In the genomic region with DNA sequence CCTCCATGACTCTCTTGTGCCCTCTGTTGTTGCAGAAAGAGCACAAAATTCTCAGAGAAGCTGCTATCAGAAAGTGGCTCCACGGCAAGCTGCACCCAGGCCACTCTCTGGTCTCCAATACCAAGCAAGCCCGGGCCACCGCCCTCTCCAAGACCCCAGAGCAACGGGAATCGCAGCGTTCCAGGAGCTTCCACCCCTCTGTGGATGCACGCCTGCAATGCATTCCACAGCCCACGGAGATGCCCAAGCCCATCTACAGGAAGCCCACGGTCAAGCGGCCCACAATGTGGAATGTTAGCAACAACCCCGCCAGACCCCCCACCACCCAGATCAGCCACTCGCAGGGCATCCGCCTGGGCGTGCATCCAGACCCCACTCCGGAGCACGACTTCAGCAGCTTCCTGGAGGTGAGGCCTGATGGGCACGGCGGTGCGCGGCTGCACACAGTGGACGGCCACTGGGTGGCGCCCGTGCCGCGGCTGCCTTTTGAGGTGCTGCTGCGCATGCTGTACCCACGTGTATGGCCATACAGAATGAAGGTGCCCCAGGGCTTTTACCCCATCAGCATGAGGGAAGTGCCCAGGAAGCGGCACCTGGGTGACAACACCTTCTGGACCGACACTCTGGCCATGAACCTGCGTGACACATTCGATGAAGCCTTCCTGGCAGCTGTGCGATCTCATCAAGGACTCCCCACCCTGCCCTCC, we compare ENCODE assay signal across 9 cellular contexts. TPM values are rescaled to one million over a fixed set of nuclear protein-coding genes. Genes with fewer than 3 reads are reported as not detected.
DNase-seq lines count a peak whose midpoint lies in the region; ATAC-seq and TF ChIP-seq lines count a peak whose summit lies in the region.
"Had no signal": no experiment of that assay in that cellular context is flagged by ENCODE, and none has a peak within 500 bp of the region (broad histone marks: within the 10 kb centered on the region; RNA-seq: fewer than 3 reads in every experiment).

No MANE protein-coding gene starts in this region.

- H3K4me1 Mint-ChIP-seq in CD4-positive, alpha-beta memory T cell, result peaks cover 9 to 30% (median 15%) of the 10 kb centered on the region in 4 donors

- no peak overlapping the region for H3K27ac ChIP-seq in CD4-positive, alpha-beta memory T cell (ENCODE audit: low read depth, low read length)
- H3K27ac ChIP-seq in coronary artery, result no peak overlapping the region

- H3K36me3 ChIP-seq in CD4-positive, alpha-beta memory T cell (ENCODE audit: insufficient read depth, low read length), result peaks cover 38% of the 10 kb centered on the region
- H3K36me3 ChIP-seq in mucosa of descending colon (ENCODE audit: low read depth), result peaks cover 6% of the 10 kb centered on the region

- POLR2A ChIA-PET in CD4-positive, alpha-beta memory T cell (lab: Charles Lee; ENCODE audit: partially characterized antibody), result interaction anchor here (0.5 to 1.6 kb wide), 8 partner anchors 10 to 83 kb away, joined by 3 to 6 read pairs (median 4); a partner anchor contains a TSS

- H3K9me3 ChIP-seq in CD4-positive, alpha-beta memory T cell (ENCODE audit: control insufficient read depth in 1 of 2, low read length in 2 of 2), result no peaks in the 10 kb centered on the region
- no peaks in the 10 kb centered on the region for H3K9me3 ChIP-seq in mucosa of descending colon

- CTCF ChIA-PET in CD4-positive, alpha-beta memory T cell (lab: Charles Lee; ENCODE audit: partially characterized antibody), result interaction anchor here (0.6 to 6.7 kb wide), 11 partner anchors 9 to 1091 kb away, joined by 3 to 75 read pairs (median 4); a partner anchor contains a TSS

- H3K4me1 ChIP-seq in CD4-positive, alpha-beta memory T cell (ENCODE audit: insufficient read depth, low read length), result peaks cover 8% of the 10 kb centered on the region
- peaks cover 4% of the 10 kb centered on the region for H3K4me1 ChIP-seq in mucosa of descending colon (ENCODE audit: low read depth)

- no peak overlapping the region for H3K4me3 ChIP-seq in CD4-positive, alpha-beta memory T cell (ENCODE audit: low read length in 2 of 2)
- H3K4me3 ChIP-seq in coronary artery (no peak overlapping the region), mucosa of descending colon (no peak overlapping the region)

- no peaks in the 10 kb centered on the region for H3K27me3 ChIP-seq in CD4-positive, alpha-beta memory T cell (ENCODE audit: insufficient read depth, low read length)

- peaks cover 29 to 36% of the 10 kb centered on the region in 2 donors for H3K36me3 Mint-ChIP-seq in CD4-positive, alpha-beta memory T cell

- no peaks in the 10 kb centered on the region for H3K9me3 Mint-ChIP-seq in CD4-positive, alpha-beta memory T cell

- TF ChIP-seq CTCF in coronary artery (IDR thresholded peaks at IDR 0.05), result peak; percentile 65
- peak; percentile 79 for TF ChIP-seq CTCF in mucosa of descending colon (IDR thresholded peaks at IDR 0.05)

- no peaks in the 10 kb centered on the region for H3K27me3 Mint-ChIP-seq in CD4-positive, alpha-beta memory T cell

- peak overlapping the region in 6 of 8 donors; percentile 6 to 51 (median 38) for H3K4me3 Mint-ChIP-seq in CD4-positive, alpha-beta memory T cell

- peak overlapping the region in 3 of 7 donors; percentile 9 to 29 (median 27) for H3K27ac Mint-ChIP-seq in CD4-positive, alpha-beta memory T cell

- ATAC-seq in GM19468 (IDR thresholded peaks at IDR 0.05; ENCODE audit: extremely low read depth, unreplicated experiment) (peak; percentile 85), mucosa of descending colon (peak; percentile 97), HG03196 (IDR thresholded peaks at IDR 0.05; ENCODE audit: unreplicated experiment) (no peak)

- DNase-seq in CD4-positive, alpha-beta memory T cell, result peak; percentile 77 to 80 (median 79)
- peak; percentile 79 for DNase-seq in HT-29 (ENCODE audit: low spot score)
- DNase-seq in activated CD4-positive, alpha-beta T cell treated with anti-CD3 and anti-CD28 coated beads for 48 hours, result peak; percentile 90
- DNase-seq in coronary artery (ENCODE audit: low spot score), result peak; percentile 70
- peak; percentile 79 to 82 (median 80) for DNase-seq in mucosa of descending colon
- peak; percentile 64 to 74 for DNase-seq in stimulated activated CD8-positive, alpha-beta memory T cell treated with anti-CD3 and anti-CD28 coated beads, Interleukin-7, amount 100 ng/mL, for 48 hours (ENCODE audit: extremely low read depth in 1 of 2, low read depth in 1 of 2)

- intact Hi-C loops in CD4-positive, alpha-beta memory T cell (cut with micrococcal nuclease), result loop anchor here (1.0 to 2.0 kb wide), 3 partner anchors 11 to 20 kb away; no protein-coding TSS in a partner anchor
- intact Hi-C loops in mucosa of descending colon (cut with DNase I, micrococcal nuclease), result no loop called here

RNA-seq across cellular contexts. Expression of a gene that starts 6.3 kb away (rescaled TPM):
- under 1 TPM in 1 of 2 experiments, not detected in 1; 0.20 TPM for total RNA-seq in CD4-positive, alpha-beta memory T cell
- polyA plus RNA-seq in CD4-positive, alpha-beta memory T cell, result not detected
- 0.28 TPM in 1 of 2 replicates, not detected in the other for total RNA-seq in HT-29 (2014; rRNA removed; shearing (Covaris generic))
- total RNA-seq in mucosa of descending colon, result 1 to 10 TPM in 1 of 3 donors, under 1 TPM in 2; 0.23 to 1.8 (median 0.75) TPM

RNA-seq across cellular contexts. Expression of a gene that starts 9.9 kb away (rescaled TPM):
- total RNA-seq in CD4-positive, alpha-beta memory T cell, result 10 to 100 TPM; 61.1 to 70.0 TPM
- polyA plus RNA-seq in CD4-positive, alpha-beta memory T cell, result 10 to 100 TPM; 39.6 to 43.0 TPM
- 43.3 and 50.1 TPM in 2 replicates for total RNA-seq in HT-29 (2014; rRNA removed; shearing (Covaris generic))
- 10 to 100 TPM; 51.0 to 63.0 (median 51.4) TPM for total RNA-seq in mucosa of descending colon

RNA-seq across cellular contexts. Expression of a gene that starts 49.0 kb away (rescaled TPM):
- total RNA-seq in CD4-positive, alpha-beta memory T cell, result not detected
- not detected for polyA plus RNA-seq in CD4-positive, alpha-beta memory T cell
- total RNA-seq in HT-29 (2014; rRNA removed; shearing (Covaris generic)), result 32.8 and 43.9 TPM in 2 replicates
- total RNA-seq in mucosa of descending colon, result not detected
- total RNA-seq: subcutaneous adipose tissue had no signal

Comparison
In these comparisons a context has a peak if more than half of its experiments do, and no peak if none do; other contexts are left out.
1. RNA of a gene that starts 49.0 kb away (total RNA-seq): 32.8 to 43.9 TPM in HT-29; not detected in mucosa of descending colon and not detected in CD4-positive, alpha-beta memory T cell; every median in the first group is over 10 times any median in the second.
2. Peak in every context shown above with its lines, with median percentiles within 50 percentile points of each other: DNase-seq.